ENCODE assay signal across 19 cellular contexts in genomic region chr22:22761963-22762772, GRCh38.
"Had no signal": no experiment of that assay in that cellular context is flagged by ENCODE, and none has a peak within 500 bp of the region (broad histone marks: within the 10 kb centered on the region; RNA-seq: fewer than 3 reads in every experiment).

No MANE protein-coding gene starts in this region.

- H3K4me3 ChIP-seq: lung, neural progenitor cell, SJSA1, thyroid gland had no signal

- H3K27ac Mint-ChIP-seq: activated CD4-positive, alpha-beta memory T cell treated with anti-CD3 and anti-CD28 coated beads for 36 hours; activated CD4-positive, alpha-beta T cell treated with anti-CD3 and anti-CD28 coated beads for 36 hours; activated naive CD8-positive, alpha-beta T cell treated with anti-CD3 and anti-CD28 coated beads, Interleukin-2, amount 10 ng/mL, durations not matched to agents 7 days and 5 days; dendritic cell treated with granulocyte-macrophage colony-stimulating factor and Interleukin-4, amounts not matched to agents 40 ng/mL and 50 ng/mL, for 4 days; neural progenitor cell; stimulated activated naive B cell treated with anti-CD40 and anti-IgM and Interleukin-4, amounts not matched to agents 10 μg/mL and 1 μg/mL and 100 μg/mL, for 72 hours; T-helper 2 cell treated with Interferon-gamma antibody and Interleukin-4, amounts not matched to agents 5 μg/mL and 100 μg/mL, for 36 hours had no signal

- H3K4me3 Mint-ChIP-seq: activated CD4-positive, alpha-beta memory T cell treated with anti-CD3 and anti-CD28 coated beads for 36 hours; activated CD4-positive, alpha-beta T cell treated with anti-CD3 and anti-CD28 coated beads for 36 hours; activated naive CD8-positive, alpha-beta T cell treated with anti-CD3 and anti-CD28 coated beads, Interleukin-2, amount 10 ng/mL, durations not matched to agents 7 days and 5 days; dendritic cell treated with granulocyte-macrophage colony-stimulating factor and Interleukin-4, amounts not matched to agents 40 ng/mL and 50 ng/mL, for 4 days; neural progenitor cell; stimulated activated naive B cell treated with anti-CD40 and anti-IgM and Interleukin-4, amounts not matched to agents 10 μg/mL and 1 μg/mL and 100 μg/mL, for 72 hours; T-helper 2 cell treated with Interferon-gamma antibody and Interleukin-4, amounts not matched to agents 5 μg/mL and 100 μg/mL, for 36 hours had no signal

- H3K27ac ChIP-seq: brain microvascular endothelial cell, neural progenitor cell, parathyroid adenoma, SJSA1, thyroid gland had no signal

- H2AFZ ChIP-seq: neural progenitor cell, parathyroid adenoma had no signal

- H3K27me3 ChIP-seq: thyroid gland had no signal

- FAIRE-seq: frontal cortex had no signal

- ATAC-seq: activated CD4-positive, alpha-beta T cell treated with anti-CD3 and anti-CD28 coated beads for 36 hours; left cardiac atrium had no signal

- H3K4me1 Mint-ChIP-seq: neural progenitor cell had no signal

- H3K9me3 Mint-ChIP-seq: activated CD4-positive, alpha-beta memory T cell treated with anti-CD3 and anti-CD28 coated beads for 36 hours; activated naive CD8-positive, alpha-beta T cell treated with anti-CD3 and anti-CD28 coated beads, Interleukin-2, amount 10 ng/mL, durations not matched to agents 7 days and 5 days; dendritic cell treated with granulocyte-macrophage colony-stimulating factor and Interleukin-4, amounts not matched to agents 40 ng/mL and 50 ng/mL, for 4 days; neural progenitor cell; stimulated activated naive B cell treated with anti-CD40 and anti-IgM and Interleukin-4, amounts not matched to agents 10 μg/mL and 1 μg/mL and 100 μg/mL, for 72 hours; T-helper 2 cell treated with Interferon-gamma antibody and Interleukin-4, amounts not matched to agents 5 μg/mL and 100 μg/mL, for 36 hours had no signal

- H3K79me2 ChIP-seq: parathyroid adenoma had no signal

- H3K9me3 ChIP-seq: SJSA1, thyroid gland had no signal

- H3K4me1 ChIP-seq: neural progenitor cell, parathyroid adenoma, SJSA1, thyroid gland had no signal

- H3K9ac ChIP-seq: neural progenitor cell, parathyroid adenoma had no signal

- H3K36me3 ChIP-seq: brain microvascular endothelial cell, neural progenitor cell, SJSA1, thyroid gland had no signal

- H3K36me3 Mint-ChIP-seq: activated CD4-positive, alpha-beta memory T cell treated with anti-CD3 and anti-CD28 coated beads for 36 hours; activated naive CD8-positive, alpha-beta T cell treated with anti-CD3 and anti-CD28 coated beads, Interleukin-2, amount 10 ng/mL, durations not matched to agents 7 days and 5 days; neural progenitor cell; stimulated activated naive B cell treated with anti-CD40 and anti-IgM and Interleukin-4, amounts not matched to agents 10 μg/mL and 1 μg/mL and 100 μg/mL, for 72 hours had no signal

- H3K4me2 ChIP-seq: neural progenitor cell had no signal

- DNase-seq: activated CD4-positive, alpha-beta memory T cell treated with anti-CD3 and anti-CD28 coated beads for 36 hours; activated CD4-positive, alpha-beta T cell treated with anti-CD3 and anti-CD28 coated beads for 36 hours; activated CD8-positive, alpha-beta memory T cell treated with anti-CD3 and anti-CD28 coated beads, Interleukin-2, amount 50 U/mL, for 48 hours; activated gamma-delta T cell treated with Interleukin-2 at 50 U/mL for 16 hours; activated naive CD8-positive, alpha-beta T cell treated with anti-CD3 and anti-CD28 coated beads, Interleukin-2, amount 10 ng/mL, durations not matched to agents 7 days and 5 days; brain microvascular endothelial cell; cerebellar nuclear complex; left cardiac atrium; midbrain; retina; stimulated activated naive B cell treated with anti-CD40 and anti-IgM and Interleukin-4, amounts not matched to agents 10 μg/mL and 1 μg/mL and 100 μg/mL, for 72 hours; thyroid gland had no signal
